Comparison of ENCODE assay signal across 24 cellular contexts in the genomic region with DNA sequence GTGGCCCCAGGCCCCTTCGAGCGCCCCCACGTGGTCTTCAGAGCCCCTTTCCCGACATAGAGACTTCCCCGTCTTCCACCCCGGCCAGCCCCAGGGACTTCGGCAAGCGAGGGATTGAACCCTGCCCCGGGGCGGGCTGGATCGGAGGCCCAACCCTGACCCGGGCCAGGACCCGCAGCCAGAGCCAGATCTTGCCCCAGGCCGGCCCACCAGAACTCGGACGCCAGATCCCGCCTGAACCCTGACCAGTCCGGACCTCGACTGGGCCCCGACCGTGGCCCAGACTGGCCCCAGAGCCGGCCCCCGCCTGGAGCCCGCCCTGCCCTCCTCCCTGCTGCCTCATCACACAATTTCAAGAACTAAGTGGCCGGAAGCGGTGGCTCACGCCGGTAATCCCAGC. TPM values are rescaled to one million over a fixed set of nuclear protein-coding genes. Genes with fewer than 3 reads are reported as not detected.
"Had no signal": no experiment of that assay in that cellular context is flagged by ENCODE, and none has a peak within 500 bp of the region (broad histone marks: within the 10 kb centered on the region; RNA-seq: fewer than 3 reads in every experiment).

No MANE protein-coding gene starts in this region.

- H3K4me1 ChIP-seq: SJSA1 had no signal

- H3K4me3 ChIP-seq: K562, SJSA1, SK-N-MC had no signal

- ATAC-seq: K562 had no signal

- H3K9me3 Mint-ChIP-seq: IgD-negative memory B cell had no signal

- H3K4me3 Mint-ChIP-seq: IgD-negative memory B cell had no signal

- H3K36me3 ChIP-seq: SJSA1 had no signal

- H3K4me1 Mint-ChIP-seq: IgD-negative memory B cell had no signal

- H3K27ac Mint-ChIP-seq: IgD-negative memory B cell had no signal

- H3K27me3 ChIP-seq: SJSA1 had no signal

- H3K9me3 ChIP-seq: SJSA1 had no signal

- DNase-seq: Kasumi-1, MM.1S, NCI-H1092 treated with DMSO at 0.1 percent for 48 hours, NCI-H1436, NCI-H187, NCI-H2029, NCI-H2081 treated with DMSO at 0.1 percent for 48 hours, NCI-H2171, NCI-H226, NCI-H446, NCI-H510A, NCI-H524 treated with DMSO at 0.1 percent for 48 hours, NCI-H69, NCI-H774, Right ventricle myocardium superior, RPMI8226, SIG-M5 had no signal

- H3K27ac ChIP-seq: HL-60, KMS-11, SJSA1, SK-N-MC had no signal

- H3K27me3 Mint-ChIP-seq: IgD-negative memory B cell had no signal

RNA-seq across cellular contexts. Expression of a gene that starts 0.3 kb away (rescaled TPM):
- total RNA-seq: K562, M059J, Right ventricle myocardium superior, SJSA1 had no signal
- polyA plus RNA-seq: IgD-negative memory B cell, K562 had no signal
